In genomic region chr14:29857545-29857944, GRCh38 we compare ENCODE assay signal across 14 cellular contexts.
DNase-seq lines count a peak whose midpoint lies in the region; ATAC-seq, FAIRE-seq and TF ChIP-seq lines count a peak whose summit lies in the region.
"Had no signal": no experiment of that assay in that cellular context is flagged by ENCODE, and none has a peak within 500 bp of the region (broad histone marks: within the 10 kb centered on the region; RNA-seq: fewer than 3 reads in every experiment).

No MANE protein-coding gene starts in this region.

- no peaks in the 10 kb centered on the region for H3K36me3 Mint-ChIP-seq in CD4-positive, alpha-beta memory T cell

- H3K27ac Mint-ChIP-seq in CD4-positive, alpha-beta memory T cell = no peak overlapping the region
- H3K27ac Mint-ChIP-seq: brain had no signal

- peak; percentile 78 for DNase-seq in RPMI8226
- DNase-seq in activated effector memory CD4-positive, alpha-beta T cell treated with anti-CD3 and anti-CD28 coated beads, Interleukin-2, amount 50 U/mL, for 16 hours = no peak
- no peak for DNase-seq in GM12892 (ENCODE audit: insufficient read length)
- no peak for DNase-seq in CD4-positive, alpha-beta memory T cell
- DNase-seq in activated CD8-positive, alpha-beta memory T cell treated with anti-CD3 and anti-CD28 coated beads, Interleukin-2, amount 50 U/mL, for 4 hours = no peak
- DNase-seq: Caco-2, mucosa of descending colon, NCI-H1930, sigmoid colon had no signal

- H3K4me1 Mint-ChIP-seq in CD4-positive, alpha-beta memory T cell = no peaks in the 10 kb centered on the region
- H3K4me1 Mint-ChIP-seq: brain had no signal

- intact Hi-C loops in CD4-positive, alpha-beta memory T cell (cut with micrococcal nuclease) = no loop called here

- H3K9me3 Mint-ChIP-seq in CD4-positive, alpha-beta memory T cell = peaks cover 5 to 25% (median 14%) of the 10 kb centered on the region in 8 donors

- no peaks in the 10 kb centered on the region for H3K36me3 ChIP-seq in CD4-positive, alpha-beta memory T cell (ENCODE audit: insufficient read depth, low read length)
- H3K36me3 ChIP-seq: sigmoid colon had no signal

- H3K4me3 ChIP-seq in CD4-positive, alpha-beta memory T cell (ENCODE audit: low read length in 2 of 2) = no peak overlapping the region
- H3K4me3 ChIP-seq: mucosa of descending colon, sigmoid colon had no signal

- no peaks in the 10 kb centered on the region for H3K27me3 Mint-ChIP-seq in CD4-positive, alpha-beta memory T cell
- H3K27me3 Mint-ChIP-seq: brain had no signal

- H3K4me3 Mint-ChIP-seq in CD4-positive, alpha-beta memory T cell = no peak overlapping the region
- H3K4me3 Mint-ChIP-seq: brain had no signal

- no peaks in the 10 kb centered on the region for H3K4me1 ChIP-seq in CD4-positive, alpha-beta memory T cell (ENCODE audit: insufficient read depth, low read length)
- H3K4me1 ChIP-seq: Caco-2 had no signal

- H3K27me3 ChIP-seq in CD4-positive, alpha-beta memory T cell (ENCODE audit: insufficient read depth, low read length) = no peaks in the 10 kb centered on the region
- H3K27me3 ChIP-seq: sigmoid colon had no signal

- CTCF ChIA-PET in CD4-positive, alpha-beta memory T cell (lab: Charles Lee; ENCODE audit: partially characterized antibody) = no interaction called here

- H3K27ac ChIP-seq in CD4-positive, alpha-beta memory T cell (ENCODE audit: low read depth, low read length) = no peak overlapping the region
- H3K27ac ChIP-seq: RWPE1, sigmoid colon had no signal

- no peak for TF ChIP-seq POLR2A in GM12892 (IDR thresholded peaks at IDR 0.05; ENCODE audit: low read depth, low read length)

- H3K9me3 ChIP-seq in CD4-positive, alpha-beta memory T cell (ENCODE audit: control insufficient read depth in 1 of 2, low read length in 2 of 2) = no peaks in the 10 kb centered on the region
- H3K9me3 ChIP-seq: mucosa of descending colon, sigmoid colon had no signal

- FAIRE-seq in GM12892 (lab: Jason Lieb, UNC) = no peak

- POLR2A ChIA-PET in CD4-positive, alpha-beta memory T cell (lab: Charles Lee; ENCODE audit: partially characterized antibody) = no interaction called here

- ATAC-seq in GM18867 (IDR thresholded peaks at IDR 0.05; ENCODE audit: unreplicated experiment) (peak; percentile 80), GM21447 (IDR thresholded peaks at IDR 0.05; ENCODE audit: unreplicated experiment) (peak; percentile 76), HG03066 (IDR thresholded peaks at IDR 0.05; ENCODE audit: low read depth, unreplicated experiment) (peak; percentile 72)
- ATAC-seq: mucosa of descending colon had no signal
